15 cellular contexts compared by ENCODE assay signal in genomic region chr2:441258-442023, GRCh38.
DNase-seq lines count a peak whose midpoint lies in the region; ATAC-seq and TF ChIP-seq lines count a peak whose summit lies in the region.
"Had no signal": no experiment of that assay in that cellular context is flagged by ENCODE, and none has a peak within 500 bp of the region (broad histone marks: within the 10 kb centered on the region; RNA-seq: fewer than 3 reads in every experiment).

No MANE protein-coding gene starts in this region.

- DNase-seq in GM06990 (ENCODE audit: extremely low read depth, insufficient read length): no peak
- DNase-seq in lower lobe of right lung: no peak
- DNase-seq in GM03348 (ENCODE audit: low spot score): no peak
- no peak for DNase-seq in naive thymus-derived CD8-positive, alpha-beta T cell
- DNase-seq in activated gamma-delta T cell treated with Interleukin-2 at 50 U/mL for 16 hours: no peak
- DNase-seq in GF-D8 (lab: John Stamatoyannopoulos, UW): no peak
- DNase-seq: activated CD4-positive, alpha-beta T cell treated with anti-CD3 and anti-CD28 coated beads for 36 hours; brain microvascular endothelial cell; DND-41; hippocampal formation; NCI-H1105 treated with DMSO at 0.1 percent for 48 hours; NCI-H524 treated with DMSO at 0.1 percent for 48 hours; thyroid gland had no signal

- peaks cover 4% of the 10 kb centered on the region for H3K4me1 ChIP-seq in lower lobe of right lung
- H3K4me1 ChIP-seq: thyroid gland had no signal

- H3K27ac ChIP-seq in lower lobe of right lung: peak overlapping the region; percentile 82
- H3K27ac ChIP-seq: brain microvascular endothelial cell, thyroid gland had no signal

- H3K36me3 ChIP-seq in GM06990 (ENCODE audit: control insufficient read depth, insufficient read depth, low read length): no peaks in the 10 kb centered on the region
- H3K36me3 ChIP-seq in lower lobe of right lung: no peaks in the 10 kb centered on the region
- H3K36me3 ChIP-seq: brain microvascular endothelial cell, thyroid gland had no signal

- peaks cover 6 to 56% (median 27%) of the 10 kb centered on the region in 4 donors for H3K4me1 Mint-ChIP-seq in naive thymus-derived CD8-positive, alpha-beta T cell

- H3K4me3 Mint-ChIP-seq in naive thymus-derived CD8-positive, alpha-beta T cell: peak overlapping the region in 1 of 10 donors; percentile 22
- H3K4me3 Mint-ChIP-seq: activated CD4-positive, alpha-beta T cell treated with anti-CD3 and anti-CD28 coated beads for 36 hours had no signal

- POLR2A ChIA-PET in naive thymus-derived CD8-positive, alpha-beta T cell (lab: Charles Lee): no interaction called here

- H3K36me3 Mint-ChIP-seq in naive thymus-derived CD8-positive, alpha-beta T cell: no peaks in the 10 kb centered on the region

- ATAC-seq in GM21360 (IDR thresholded peaks at IDR 0.05; ENCODE audit: unreplicated experiment) (peak; percentile 41), HG03521 (IDR thresholded peaks at IDR 0.05; ENCODE audit: unreplicated experiment) (peak; percentile 36), lower lobe of right lung (peak; percentile 35 to 68)
- no peak for ATAC-seq in naive thymus-derived CD8-positive, alpha-beta T cell
- ATAC-seq: activated CD4-positive, alpha-beta T cell treated with anti-CD3 and anti-CD28 coated beads for 36 hours had no signal

- TF ChIP-seq CTCF in GM06990 (IDR thresholded peaks at IDR 0.05; ENCODE audit: insufficient read depth, low read length, poor library complexity, severe bottlenecking) (no peak), lower lobe of right lung (IDR thresholded peaks at IDR 0.05) (no peak)

- intact Hi-C loops in lower lobe of right lung (cut with DNase I): no loop called here

- no peaks in the 10 kb centered on the region for H3K9me3 ChIP-seq in lower lobe of right lung
- H3K9me3 ChIP-seq: thyroid gland had no signal

- no peaks in the 10 kb centered on the region for H3K9me3 Mint-ChIP-seq in naive thymus-derived CD8-positive, alpha-beta T cell

- H3K27me3 ChIP-seq in GM06990 (replicated peaks; ENCODE audit: control insufficient read depth, insufficient read depth, low read length) (no peaks in the 10 kb centered on the region), lower lobe of right lung (ENCODE audit: low read depth) (no peaks in the 10 kb centered on the region)
- H3K27me3 ChIP-seq: brain microvascular endothelial cell, thyroid gland had no signal

- H3K27ac Mint-ChIP-seq in naive thymus-derived CD8-positive, alpha-beta T cell: peak overlapping the region in 4 of 10 donors; percentile 41 to 86 (median 50)
- H3K27ac Mint-ChIP-seq: activated CD4-positive, alpha-beta T cell treated with anti-CD3 and anti-CD28 coated beads for 36 hours had no signal

- H3K4me3 ChIP-seq in GM06990 (replicated peaks; ENCODE audit: low read depth, low read length) (peak overlapping the region; percentile 50), lower lobe of right lung (no peak overlapping the region)
- H3K4me3 ChIP-seq: thyroid gland had no signal

- H3K27me3 Mint-ChIP-seq in naive thymus-derived CD8-positive, alpha-beta T cell: no peaks in the 10 kb centered on the region
- H3K27me3 Mint-ChIP-seq: activated CD4-positive, alpha-beta T cell treated with anti-CD3 and anti-CD28 coated beads for 36 hours had no signal

Comparison
In these comparisons a context has a peak if more than half of its experiments do, and no peak if none do; other contexts are left out.
1. ATAC-seq: peak in GM21360 (single experiment), HG03521 (single experiment) and lower lobe of right lung (2 of 2); none in naive thymus-derived CD8-positive, alpha-beta T cell (0 of 2).